ENCODE assay signal across 9 cellular contexts in genomic region chr14:24189460-24189859, GRCh38. TPM values are rescaled to one million over a fixed set of nuclear protein-coding genes. Genes with fewer than 3 reads are reported as not detected.
DNase-seq lines count a peak whose midpoint lies in the region; ATAC-seq and TF ChIP-seq lines count a peak whose summit lies in the region.
"Had no signal": no experiment of that assay in that cellular context is flagged by ENCODE, and none has a peak within 500 bp of the region (broad histone marks: within the 10 kb centered on the region; RNA-seq: fewer than 3 reads in every experiment).

No MANE protein-coding gene starts in this region.

- no peaks in the 10 kb centered on the region; the same call in 1 of the 2 replicates for H3K4me1 ChIP-seq in iPS-20b (ENCODE audit: insufficient read depth, low read length)
- H3K4me1 ChIP-seq in stomach = peaks cover 20 to 60% (median 42%) of the 10 kb centered on the region in 4 donors
- H3K4me1 ChIP-seq: BE2C had no signal

- DNase-seq in activated naive CD4-positive, alpha-beta T cell treated with anti-CD3 and anti-CD28 coated beads for 36 hours = no peak
- DNase-seq in activated naive CD4-positive, alpha-beta T cell treated with anti-CD3 and anti-CD28 coated beads, Interleukin-2, amount 50 U/mL, for 16 hours = no peak
- DNase-seq in stomach = no peak
- DNase-seq in DMS53 (lab: John Stamatoyannopoulos, UW) = no peak
- no peak for DNase-seq in NCI-H345 (lab: John Stamatoyannopoulos, UW)

- peaks cover 52% of the 10 kb centered on the region for H3K4me1 Mint-ChIP-seq in activated naive CD4-positive, alpha-beta T cell treated with anti-CD3 and anti-CD28 coated beads for 36 hours (ENCODE audit: low read depth)

- H3K9me3 ChIP-seq in SU-DHL-6 (ENCODE audit: insufficient read depth, low read length) (no peaks in the 10 kb centered on the region), iPS-20b (ENCODE audit: insufficient read depth, low read depth, low read length) (no peaks in the 10 kb centered on the region), stomach (no peaks in the 10 kb centered on the region)
- H3K9me3 ChIP-seq: BE2C had no signal

- peak overlapping the region; percentile 71 for H3K4me2 ChIP-seq in SU-DHL-6 (ENCODE audit: low read depth, low read length, poor library complexity, severe bottlenecking)

- no peaks in the 10 kb centered on the region for H3K27me3 ChIP-seq in SU-DHL-6 (ENCODE audit: low read length)
- H3K27me3 ChIP-seq in iPS-20b (ENCODE audit: insufficient read depth, low read length) = no peaks in the 10 kb centered on the region
- H3K27me3 ChIP-seq in stomach = no peaks in the 10 kb centered on the region
- H3K27me3 ChIP-seq: BE2C had no signal

- H3K9ac ChIP-seq in SU-DHL-6 (ENCODE audit: low read length) = peak overlapping the region; percentile 72
- peak overlapping the region; percentile 71; the same call in 1 of the 2 replicates for H3K9ac ChIP-seq in iPS-20b (ENCODE audit: low read depth, low read length)

- peaks cover 5% of the 10 kb centered on the region; the same call in 1 of the 2 replicates for H3K79me2 ChIP-seq in SU-DHL-6 (ENCODE audit: insufficient read depth, low read length)

- no peaks in the 10 kb centered on the region for H3K9me2 ChIP-seq in SU-DHL-6 (replicated peaks; ENCODE audit: insufficient read depth, low read length)

- intact Hi-C loops in activated naive CD4-positive, alpha-beta T cell treated with anti-CD3 and anti-CD28 coated beads for 36 hours (cut with micrococcal nuclease) = loop anchor here (2.0 kb wide), 1 partner anchor 253 kb away; the partner anchor contains the start of gene SDR39U1
- intact Hi-C loops in stomach (cut with DNase I; ENCODE audit: low total_unique reads) = no loop called here

- peak overlapping the region; percentile 78 for H3K27ac Mint-ChIP-seq in activated naive CD4-positive, alpha-beta T cell treated with anti-CD3 and anti-CD28 coated beads for 36 hours

- CTCF ChIA-PET in activated naive CD4-positive, alpha-beta T cell treated with anti-CD3 and anti-CD28 coated beads for 36 hours (lab: Charles Lee) = interaction anchor here (0.7 to 1.9 kb wide), 3 partner anchors 29 to 201 kb away, joined by 3 to 13 read pairs (median 3); partner anchors contain the start of genes DHRS4L2, IRF9 and LTB4R

- H3K36me3 ChIP-seq in SU-DHL-6 (ENCODE audit: low read length) (no peaks in the 10 kb centered on the region), iPS-20b (ENCODE audit: insufficient read depth, low read depth, low read length) (peaks cover 69% of the 10 kb centered on the region), stomach (peaks cover 23 to 67% (median 60%) of the 10 kb centered on the region in 4 donors)

- no peaks in the 10 kb centered on the region for H4K20me1 ChIP-seq in SU-DHL-6 (ENCODE audit: low read depth, low read length)

- no peak overlapping the region for H3K4me3 Mint-ChIP-seq in activated naive CD4-positive, alpha-beta T cell treated with anti-CD3 and anti-CD28 coated beads for 36 hours

- no peak for TF ChIP-seq CTCF in SU-DHL-6 (IDR thresholded peaks at IDR 0.05; ENCODE audit: insufficient read depth, low read length, poor library complexity, severe bottlenecking)
- no peak for TF ChIP-seq CTCF in stomach (IDR thresholded peaks at IDR 0.05)

- ATAC-seq in HG02588 (IDR thresholded peaks at IDR 0.05; ENCODE audit: unreplicated experiment) = no peak

- peaks cover 14% of the 10 kb centered on the region for H3F3A ChIP-seq in SU-DHL-6 (ENCODE audit: insufficient read depth)

- peak overlapping the region; percentile 63 for H3K27ac ChIP-seq in SU-DHL-6 (ENCODE audit: low read depth, low read length)
- no peak overlapping the region for H3K27ac ChIP-seq in iPS-20b (ENCODE audit: low read length)
- H3K27ac ChIP-seq in stomach = peak overlapping the region in 3 of 5 donors; percentile 39 to 87 (median 86)

- WGBS in stomach, 5 donors = 94 to 95% (median 94%) methylated on average over 9 of the region's 9 CpGs

- no peak for TF ChIP-seq EP300 in stomach (IDR thresholded peaks at IDR 0.05)

- H3K27me3 Mint-ChIP-seq in activated naive CD4-positive, alpha-beta T cell treated with anti-CD3 and anti-CD28 coated beads for 36 hours (ENCODE audit: low read depth) = no peaks in the 10 kb centered on the region

- no peak for TF ChIP-seq POLR2A in stomach (IDR thresholded peaks at IDR 0.05)

- peak overlapping the region; percentile 56 for H2AFZ ChIP-seq in SU-DHL-6 (ENCODE audit: low read depth, low read length, severe bottlenecking)

- H3K9me3 Mint-ChIP-seq in activated naive CD4-positive, alpha-beta T cell treated with anti-CD3 and anti-CD28 coated beads for 36 hours = no peaks in the 10 kb centered on the region

- H3K36me3 Mint-ChIP-seq in activated naive CD4-positive, alpha-beta T cell treated with anti-CD3 and anti-CD28 coated beads for 36 hours (ENCODE audit: low read depth) = peaks cover 19% of the 10 kb centered on the region

- no peak overlapping the region for H3K4me3 ChIP-seq in SU-DHL-6 (ENCODE audit: insufficient read depth, low read length, poor library complexity, severe bottlenecking)
- peak overlapping the region; percentile 94 for H3K4me3 ChIP-seq in iPS-20b (ENCODE audit: low read length)
- no peak overlapping the region for H3K4me3 ChIP-seq in stomach

RNA-seq across cellular contexts. Expression of gene IPO4, which starts 0.8 kb away (rescaled TPM):
- 10 to 100 TPM; 64.2 to 74.5 TPM for total RNA-seq in activated naive CD4-positive, alpha-beta T cell treated with anti-CD3 and anti-CD28 coated beads for 36 hours
- 100 to 1,000 TPM in 1 of 5 donors, 10 to 100 TPM in 4; 14.3 to 227 (median 23.9) TPM for total RNA-seq in stomach
- polyA plus RNA-seq in stomach = 10 to 100 TPM in 1 of 3 donors, 1 to 10 TPM in 2; 9.3 to 15.2 (median 9.8) TPM

RNA-seq across cellular contexts. Expression of gene TM9SF1, which starts 5.8 kb away (rescaled TPM):
- total RNA-seq in activated naive CD4-positive, alpha-beta T cell treated with anti-CD3 and anti-CD28 coated beads for 36 hours = 10 to 100 TPM; 14.7 to 15.1 TPM
- 10 to 100 TPM in 4 of 5 donors, 1 to 10 TPM in 1; 6.4 to 79.7 (median 31.6) TPM for total RNA-seq in stomach
- 10 to 100 TPM; 14.6 to 28.2 (median 14.7) TPM for polyA plus RNA-seq in stomach

RNA-seq across cellular contexts. Expression of gene TSSK4, which starts 16.0 kb away (rescaled TPM):
- total RNA-seq in activated naive CD4-positive, alpha-beta T cell treated with anti-CD3 and anti-CD28 coated beads for 36 hours = not detected
- total RNA-seq in stomach = under 1 TPM in 1 of 5 donors, not detected in 4; 0.73 TPM
- polyA plus RNA-seq in stomach = not detected

RNA-seq across cellular contexts. Expression of gene REC8, which starts 17.6 kb away (rescaled TPM):
- total RNA-seq in activated naive CD4-positive, alpha-beta T cell treated with anti-CD3 and anti-CD28 coated beads for 36 hours = 10 to 100 TPM; 19.3 to 22.3 TPM
- total RNA-seq in stomach = 100 to 1,000 TPM in 1 of 5 donors, 10 to 100 TPM in 4; 14.5 to 122 (median 45.5) TPM
- 10 to 100 TPM; 20.9 to 64.4 (median 38.7) TPM for polyA plus RNA-seq in stomach

RNA-seq across cellular contexts. Expression of gene CHMP4A, which starts 23.8 kb away (rescaled TPM):
- total RNA-seq in activated naive CD4-positive, alpha-beta T cell treated with anti-CD3 and anti-CD28 coated beads for 36 hours = 10 to 100 TPM; 65.2 to 66.5 TPM
- total RNA-seq in stomach = 10 to 100 TPM in 4 of 5 donors, not detected in 1; 27.8 to 37.2 (median 31.8) TPM
- polyA plus RNA-seq in stomach = 100 to 1,000 TPM in 1 of 3 donors, 10 to 100 TPM in 2; 66.5 to 135 (median 70.7) TPM
